15 cellular contexts compared by ENCODE assay signal in genomic region chr7:88104732-88105131, GRCh38.
DNase-seq lines count a peak whose midpoint lies in the region; ATAC-seq lines count a peak whose summit lies in the region.
"Had no signal": no experiment of that assay in that cellular context is flagged by ENCODE, and none has a peak within 500 bp of the region (broad histone marks: within the 10 kb centered on the region; RNA-seq: fewer than 3 reads in every experiment).

No MANE protein-coding gene starts in this region.

- DNase-seq in DMS 273 (lab: John Stamatoyannopoulos, UW; ENCODE audit: unreplicated experiment), result peak; percentile 26
- DNase-seq in DMS 273 treated with DMSO at 0.1 percent for 48 hours (lab: John Stamatoyannopoulos, UW), result no peak
- peak; percentile 74 for DNase-seq in NCI-H2171 (lab: John Stamatoyannopoulos, UW)
- peak; percentile 90 to 95 for DNase-seq in dermis microvascular lymphatic vessel endothelial cell (ENCODE audit: low read depth in 2 of 2)
- DNase-seq in lung microvascular endothelial cell (ENCODE audit: low read depth in 2 of 2), result peak; percentile 72 to 96
- no peak for DNase-seq in NCI-H82 treated with DMSO at 0.1 percent for 48 hours (lab: John Stamatoyannopoulos, UW; ENCODE audit: unreplicated experiment)
- DNase-seq: AML-193; C1 segment of cervical spinal cord; CD4-positive, alpha-beta T cell; DND-41; GDM1; HCEC 1CT; HFFc6 had no signal

- ATAC-seq in HG03139 (IDR thresholded peaks at IDR 0.05; ENCODE audit: unreplicated experiment) (no peak), GM18873 (IDR thresholded peaks at IDR 0.05; ENCODE audit: low FRiP score, unreplicated experiment) (no peak)

Comparison
In these comparisons a context has a peak if more than half of its experiments do, and no peak if none do; other contexts are left out.
1. DNase-seq: peak in DMS 273 (single experiment), NCI-H2171 (single experiment), dermis microvascular lymphatic vessel endothelial cell (2 of 2) and lung microvascular endothelial cell (2 of 2); none in DMS 273 treated with DMSO at 0.1 percent for 48 hours (single experiment) and NCI-H82 treated with DMSO at 0.1 percent for 48 hours (single experiment).